ENCODE assay signal across 8 cellular contexts in genomic region chr3:57597973-57598351, GRCh38. TPM values are rescaled to one million over a fixed set of nuclear protein-coding genes. Genes with fewer than 3 reads are reported as not detected.
DNase-seq lines count a peak whose midpoint lies in the region; ATAC-seq, FAIRE-seq and TF ChIP-seq lines count a peak whose summit lies in the region.

No MANE protein-coding gene starts in this region.

- H3K4me2 ChIP-seq in skeletal muscle satellite cell (ENCODE audit: low read length): peak overlapping the region; percentile 90

- no peaks in the 10 kb centered on the region for H3K27me3 Mint-ChIP-seq in activated CD4-positive, alpha-beta T cell treated with anti-CD3 and anti-CD28 coated beads, Interleukin-2, amount 10 ng/mL, durations not matched to agents 7 days and 5 days
- H3K27me3 Mint-ChIP-seq in activated B cell treated with CpG ODN at 0.5 μM for 24 hours: no peaks in the 10 kb centered on the region

- intact Hi-C loops in activated B cell treated with CpG ODN at 0.5 μM for 24 hours (cut with micrococcal nuclease): loop anchor here (1.0 to 10.0 kb wide), 13 partner anchors 42 to 1043 kb away; partner anchors contain the start of genes APPL1, ARHGEF3, CCDC66 and FLNB

- CTCF ChIA-PET in activated CD4-positive, alpha-beta T cell treated with anti-CD3 and anti-CD28 coated beads, Interleukin-2, amount 10 ng/mL, durations not matched to agents 7 days and 5 days (lab: Charles Lee): interaction anchor here (1.3 kb wide), 2 partner anchors 41 to 167 kb away, joined by 3 read pairs; no protein-coding TSS in a partner anchor
- CTCF ChIA-PET in activated B cell treated with CpG ODN at 0.5 μM for 24 hours (lab: Charles Lee): interaction anchor here (0.6 to 1.9 kb wide), 2 partner anchors 156 to 158 kb away, joined by 3 to 5 read pairs; partner anchors contain the start of gene SLMAP

- H3K9ac ChIP-seq in skeletal muscle satellite cell (ENCODE audit: low read depth, low read length): peak overlapping the region; percentile 97

- H3K36me3 Mint-ChIP-seq in activated CD4-positive, alpha-beta T cell treated with anti-CD3 and anti-CD28 coated beads, Interleukin-2, amount 10 ng/mL, durations not matched to agents 7 days and 5 days (ENCODE audit: low read depth): peaks cover 30% of the 10 kb centered on the region
- peaks cover 27% of the 10 kb centered on the region for H3K36me3 Mint-ChIP-seq in activated B cell treated with CpG ODN at 0.5 μM for 24 hours (ENCODE audit: low read depth)

- H3K27ac Mint-ChIP-seq in activated CD4-positive, alpha-beta T cell treated with anti-CD3 and anti-CD28 coated beads, Interleukin-2, amount 10 ng/mL, durations not matched to agents 7 days and 5 days: peak overlapping the region; percentile 98
- peak overlapping the region; percentile 100 for H3K27ac Mint-ChIP-seq in activated B cell treated with CpG ODN at 0.5 μM for 24 hours

- no peaks in the 10 kb centered on the region for H3K9me3 ChIP-seq in skeletal muscle satellite cell (replicated peaks; ENCODE audit: low read length)

- peak; percentile 2 for ATAC-seq in activated B cell treated with CpG ODN at 0.5 μM for 24 hours (ENCODE audit: low read depth)

- H3K27me3 ChIP-seq in skeletal muscle satellite cell (ENCODE audit: control insufficient read depth, insufficient read depth, low read length): no peaks in the 10 kb centered on the region

- H3K4me3 Mint-ChIP-seq in activated CD4-positive, alpha-beta T cell treated with anti-CD3 and anti-CD28 coated beads, Interleukin-2, amount 10 ng/mL, durations not matched to agents 7 days and 5 days: peak overlapping the region; percentile 88
- H3K4me3 Mint-ChIP-seq in activated B cell treated with CpG ODN at 0.5 μM for 24 hours: peak overlapping the region; percentile 95

- H3K36me3 ChIP-seq in skeletal muscle satellite cell (ENCODE audit: insufficient read depth, low read length): peaks cover 14% of the 10 kb centered on the region

- H3K4me1 Mint-ChIP-seq in activated CD4-positive, alpha-beta T cell treated with anti-CD3 and anti-CD28 coated beads, Interleukin-2, amount 10 ng/mL, durations not matched to agents 7 days and 5 days: peaks cover 35% of the 10 kb centered on the region
- peaks cover 49% of the 10 kb centered on the region for H3K4me1 Mint-ChIP-seq in activated B cell treated with CpG ODN at 0.5 μM for 24 hours

- peaks cover 3% of the 10 kb centered on the region for H3K9me3 Mint-ChIP-seq in activated CD4-positive, alpha-beta T cell treated with anti-CD3 and anti-CD28 coated beads, Interleukin-2, amount 10 ng/mL, durations not matched to agents 7 days and 5 days
- H3K9me3 Mint-ChIP-seq in activated B cell treated with CpG ODN at 0.5 μM for 24 hours: no peaks in the 10 kb centered on the region

- H3K4me3 ChIP-seq in fibroblast of the aortic adventitia (ENCODE audit: low read depth, low read length) (peak overlapping the region; percentile 70), skeletal muscle satellite cell (ENCODE audit: low read length) (peak overlapping the region; percentile 87)

- FAIRE-seq in RCC 7860 (lab: Jason Lieb, UNC): no peak

- POLR2A ChIA-PET in activated CD4-positive, alpha-beta T cell treated with anti-CD3 and anti-CD28 coated beads, Interleukin-2, amount 10 ng/mL, durations not matched to agents 7 days and 5 days (lab: Charles Lee): no interaction called here
- POLR2A ChIA-PET in activated B cell treated with CpG ODN at 0.5 μM for 24 hours (lab: Charles Lee): interaction anchor here (0.5 to 5.3 kb wide), 18 partner anchors 9 to 1388 kb away, joined by 3 to 99 read pairs (median 4); partner anchors contain the start of genes APPL1, CCDC66, DENND6A and PDE12

- TF ChIP-seq CTCF in activated B cell treated with CpG ODN at 0.5 μM for 24 hours (IDR thresholded peaks at IDR 0.05) (no peak), fibroblast of the aortic adventitia (IDR thresholded peaks at IDR 0.05; ENCODE audit: insufficient read depth, low read length) (no peak)

- H3K4me1 ChIP-seq in skeletal muscle satellite cell (ENCODE audit: control insufficient read depth, insufficient read depth, low read length): peaks cover 23% of the 10 kb centered on the region

- no peak for DNase-seq in activated CD4-positive, alpha-beta T cell treated with anti-CD3 and anti-CD28 coated beads, Interleukin-2, amount 10 ng/mL, durations not matched to agents 7 days and 5 days
- no peak for DNase-seq in activated CD4-positive, alpha-beta T cell treated with anti-CD3 and anti-CD28 coated beads for 48 hours
- DNase-seq in activated B cell treated with CpG ODN at 0.5 μM for 24 hours (no peak), fibroblast of the aortic adventitia (ENCODE audit: low read depth) (no peak), RCC 7860 (ENCODE audit: low spot score) (no peak), NCI-H345 treated with DMSO at 0.1 percent for 48 hours (lab: John Stamatoyannopoulos, UW; ENCODE audit: unreplicated experiment) (no peak), amniotic stem cell (lab: John Stamatoyannopoulos, UW) (no peak)

RNA-seq across cellular contexts. Expression of gene ARF4, which starts 0.8 kb away (rescaled TPM):
- 10 to 100 TPM; 42.3 to 50.3 TPM for total RNA-seq in activated CD4-positive, alpha-beta T cell treated with anti-CD3 and anti-CD28 coated beads, Interleukin-2, amount 10 ng/mL, durations not matched to agents 7 days and 5 days
- 43.0 and 45.1 TPM in 2 replicates for total RNA-seq in activated B cell treated with CpG ODN at 0.5 μM for 24 hours
- total RNA-seq in fibroblast of the aortic adventitia (ENCODE audit: low replicate concordance): 86.7 and 417 TPM in 2 replicates
- total RNA-seq in skeletal muscle satellite cell (2012; rRNA removed): 287 and 315 TPM in 2 replicates

RNA-seq across cellular contexts. Expression of gene PDE12, which starts 41.9 kb away (rescaled TPM):
- 10 to 100 TPM; 24.5 to 26.8 TPM for total RNA-seq in activated CD4-positive, alpha-beta T cell treated with anti-CD3 and anti-CD28 coated beads, Interleukin-2, amount 10 ng/mL, durations not matched to agents 7 days and 5 days
- total RNA-seq in activated B cell treated with CpG ODN at 0.5 μM for 24 hours: 23.7 and 24.8 TPM in 2 replicates
- 10.4 and 21.0 TPM in 2 replicates for total RNA-seq in fibroblast of the aortic adventitia (ENCODE audit: low replicate concordance)
- 27.4 and 30.4 TPM in 2 replicates for total RNA-seq in skeletal muscle satellite cell (2012; rRNA removed)

RNA-seq across cellular contexts. Expression of gene DNAH12, which starts 53.8 kb away (rescaled TPM):
- total RNA-seq in activated CD4-positive, alpha-beta T cell treated with anti-CD3 and anti-CD28 coated beads, Interleukin-2, amount 10 ng/mL, durations not matched to agents 7 days and 5 days: under 1 TPM; 0.06 to 0.10 TPM
- total RNA-seq in activated B cell treated with CpG ODN at 0.5 μM for 24 hours (0.05 and 0.22 TPM in 2 replicates), fibroblast of the aortic adventitia (ENCODE audit: low replicate concordance) (0.09 and 0.25 TPM in 2 replicates)
- total RNA-seq in skeletal muscle satellite cell (2012; rRNA removed): under 0.01 TPM in 2 replicates
